ENCODE assay signal across 9 cellular contexts in the genomic region with DNA sequence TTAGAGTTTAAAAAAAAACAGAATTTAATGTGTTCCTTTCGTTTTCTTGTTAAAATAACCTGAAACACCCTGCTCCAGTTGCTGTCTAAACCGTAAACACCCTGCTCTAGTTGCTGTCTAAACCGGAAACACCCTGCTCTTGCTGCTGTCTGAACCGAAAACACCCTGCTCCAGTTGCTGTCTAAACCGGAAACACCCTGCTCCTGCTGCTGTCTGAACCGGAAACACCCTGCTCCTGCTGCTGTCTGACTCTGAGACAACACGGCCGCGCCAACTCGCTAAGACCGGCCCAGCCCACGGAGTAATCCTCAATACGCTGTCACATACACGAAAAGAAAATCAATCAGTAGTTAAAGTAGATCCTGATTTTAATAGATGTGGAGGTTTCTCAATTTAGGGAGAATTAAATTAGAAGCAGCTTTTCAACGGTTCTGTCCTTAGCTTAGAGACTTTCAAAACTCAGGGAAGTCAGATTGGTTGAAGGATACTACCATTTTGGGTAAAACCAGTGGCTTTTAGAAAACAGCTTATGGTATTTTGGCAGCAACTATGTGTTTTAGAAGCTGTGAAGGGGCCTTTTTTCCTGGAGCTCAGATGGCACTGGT.
DNase-seq lines count a peak whose midpoint lies in the region; TF ChIP-seq lines count a peak whose summit lies in the region.
"Had no signal": no experiment of that assay in that cellular context is flagged by ENCODE, and none has a peak within 500 bp of the region (broad histone marks: within the 10 kb centered on the region; RNA-seq: fewer than 3 reads in every experiment).

No MANE protein-coding gene starts in this region.

- peak overlapping the region; percentile 52 for H3K27ac ChIP-seq in HL-60 (replicated peaks)
- peak overlapping the region; percentile 25 to 60 (median 52) for H3K27ac ChIP-seq in esophagus muscularis mucosa (replicated peaks in 1 of 4)
- peak overlapping the region; percentile 40 for H3K27ac ChIP-seq in vagina
- H3K27ac ChIP-seq: A549 had no signal

- no peak for TF ChIP-seq EP300 in esophagus muscularis mucosa (IDR thresholded peaks at IDR 0.05)

- intact Hi-C loops in esophagus muscularis mucosa (cut with DNase I) (no loop called here), vagina (cut with DNase I) (no loop called here)

- H3K36me3 ChIP-seq in esophagus muscularis mucosa: peaks cover 7 to 82% (median 50%) of the 10 kb centered on the region in 4 donors
- peaks cover 0 to 21% of the 10 kb centered on the region in 2 donors for H3K36me3 ChIP-seq in vagina

- H3K4me1 ChIP-seq in esophagus muscularis mucosa: peaks cover 5 to 16% (median 7%) of the 10 kb centered on the region in 4 donors
- H3K4me1 ChIP-seq in vagina: peaks cover 9% of the 10 kb centered on the region
- H3K4me1 ChIP-seq: A549 had no signal

- peak; percentile 27 for DNase-seq in NCI-H510A (lab: John Stamatoyannopoulos, UW)
- no peak for DNase-seq in NCI-H510A treated with DMSO at 0.1 percent for 48 hours (lab: John Stamatoyannopoulos, UW)
- peak; percentile 48 to 80 for DNase-seq in HL-60 (ENCODE audit: low read depth in 1 of 2, low spot score in 1 of 2)
- DNase-seq in activated CD8-positive, alpha-beta memory T cell treated with anti-CD3 and anti-CD28 coated beads for 1 hour (ENCODE audit: extremely low read depth in 1 of 2, low read depth in 1 of 2): peak; percentile 46 to 54
- no peak for DNase-seq in esophagus muscularis mucosa (ENCODE audit: extremely low spot score)
- peak; percentile 3 for DNase-seq in renal cortical epithelial cell (ENCODE audit: low read depth)
- no peak for DNase-seq in vagina (ENCODE audit: extremely low spot score in 2 of 2)
- DNase-seq in SHP77 treated with DMSO at 0.1 percent for 48 hours (lab: John Stamatoyannopoulos, UW): no peak

- no peaks in the 10 kb centered on the region for H3K9me3 ChIP-seq in esophagus muscularis mucosa
- H3K9me3 ChIP-seq in vagina: no peaks in the 10 kb centered on the region
- H3K9me3 ChIP-seq: A549 had no signal

- 55% methylated on average over 15 of the region's 15 CpGs for WGBS in esophagus muscularis mucosa

- H3K4me3 ChIP-seq in HL-60 (replicated peaks; ENCODE audit: insufficient read depth, low read length): no peak overlapping the region
- peak overlapping the region in 1 of 4 donors; percentile 8 for H3K4me3 ChIP-seq in esophagus muscularis mucosa
- no peak overlapping the region for H3K4me3 ChIP-seq in vagina
- H3K4me3 ChIP-seq: A549 had no signal

- TF ChIP-seq POLR2A in esophagus muscularis mucosa (IDR thresholded peaks at IDR 0.05; ENCODE audit: low read depth): no peak
- TF ChIP-seq POLR2A in vagina (IDR thresholded peaks at IDR 0.05): no peak

- TF ChIP-seq CTCF in HL-60 (IDR thresholded peaks at IDR 0.05; ENCODE audit: insufficient read depth, low read length) (no peak), esophagus muscularis mucosa (IDR thresholded peaks at IDR 0.05) (no peak), vagina (IDR thresholded peaks at IDR 0.05) (no peak)

- H3K27me3 ChIP-seq in HL-60 (ENCODE audit: insufficient read depth, poor library complexity, severe bottlenecking): no peaks in the 10 kb centered on the region
- H3K27me3 ChIP-seq in esophagus muscularis mucosa: no peaks in the 10 kb centered on the region
- H3K27me3 ChIP-seq in vagina: no peaks in the 10 kb centered on the region

Comparison
In these comparisons a context has a peak if more than half of its experiments do, and no peak if none do; other contexts are left out.
1. DNase-seq: peak in NCI-H510A (single experiment), HL-60 (2 of 2), activated CD8-positive, alpha-beta memory T cell treated with anti-CD3 and anti-CD28 coated beads for 1 hour (2 of 2) and renal cortical epithelial cell (single experiment); none in NCI-H510A treated with DMSO at 0.1 percent for 48 hours (single experiment), esophagus muscularis mucosa (single experiment), vagina (0 of 2) and SHP77 treated with DMSO at 0.1 percent for 48 hours (single experiment).
2. Peak in every context shown above with its lines, with median percentiles within 50 percentile points of each other: H3K27ac ChIP-seq.